Comparison of ENCODE assay signal across 18 cellular contexts in genomic region chrX:75365243-75365975, GRCh38.
DNase-seq lines count a peak whose midpoint lies in the region; FAIRE-seq and TF ChIP-seq lines count a peak whose summit lies in the region.
"Had no signal": no experiment of that assay in that cellular context is flagged by ENCODE, and none has a peak within 500 bp of the region (broad histone marks: within the 10 kb centered on the region; RNA-seq: fewer than 3 reads in every experiment).

No MANE protein-coding gene starts in this region.

- FAIRE-seq in urothelium cell line (lab: Jason Lieb, UNC), result no peak
- FAIRE-seq: D721Med had no signal

- no peak overlapping the region for H3K9ac ChIP-seq in adipocyte (ENCODE audit: low read length)

- DNase-seq in adipocyte (ENCODE audit: low read depth), result peak; percentile 25
- DNase-seq in glomerular visceral epithelial cell (ENCODE audit: extremely low spot score), result peak; percentile 0
- DNase-seq in urothelium cell line (ENCODE audit: low spot score), result peak; percentile 6
- no peak for DNase-seq in activated T-cell treated with anti-CD3 and anti-CD28 coated beads, Interleukin-2, amount 50 U/mL, for 24 hours
- DNase-seq in activated CD4-positive, alpha-beta T cell treated with anti-CD3 and anti-CD28 coated beads for 1 hour, result no peak
- DNase-seq in activated CD4-positive, alpha-beta T cell treated with anti-CD3 and anti-CD28 coated beads, Interleukin-2, amount 50 U/mL, for 48 hours, result no peak
- DNase-seq: AML-193, C1 segment of cervical spinal cord, DMS53, GF-D8, KBM-7, NCI-H1105, NCI-H2029 treated with DMSO at 0.1 percent for 48 hours, NCI-H524 treated with DMSO at 0.1 percent for 48 hours, NCI-H82 had no signal

- H3K9me3 Mint-ChIP-seq in activated T-cell treated with anti-CD3 and anti-CD28 coated beads, Interleukin-2, amount 50 U/mL, for 24 hours, result peaks cover 11% of the 10 kb centered on the region

- no peak overlapping the region for H3K4me3 Mint-ChIP-seq in activated T-cell treated with anti-CD3 and anti-CD28 coated beads, Interleukin-2, amount 50 U/mL, for 24 hours

- H3K27ac ChIP-seq in HEK293 (ENCODE audit: extremely low read depth, low read depth, low read length), result no peak overlapping the region
- H3K27ac ChIP-seq: HL-60 had no signal

- POLR2A ChIA-PET in HEK293 (lab: Yijun Ruan, JAX), result no interaction called here

- H3K36me3 ChIP-seq in HEK293 (ENCODE audit: control insufficient read depth in 2 of 2, insufficient read depth in 1 of 2, low read length in 2 of 2) (no peaks in the 10 kb centered on the region), adipocyte (ENCODE audit: control insufficient read depth, insufficient read depth, low read length, severe bottlenecking) (no peaks in the 10 kb centered on the region)

- H3K4me1 ChIP-seq in HEK293 (ENCODE audit: control insufficient read depth, insufficient read depth, low read length), result no peaks in the 10 kb centered on the region
- H3K4me1 ChIP-seq in adipocyte (ENCODE audit: control insufficient read depth, insufficient read depth, low read length), result no peaks in the 10 kb centered on the region

- peaks cover 12% of the 10 kb centered on the region for H3K27me3 Mint-ChIP-seq in activated T-cell treated with anti-CD3 and anti-CD28 coated beads, Interleukin-2, amount 50 U/mL, for 24 hours

- no peaks in the 10 kb centered on the region for H3K27me3 ChIP-seq in adipocyte (replicated peaks; ENCODE audit: control insufficient read depth, insufficient read depth, low read length)

- CTCF ChIA-PET in HEK293 (lab: Yijun Ruan, JAX), result no interaction called here

- no peak overlapping the region for H3K27ac Mint-ChIP-seq in activated T-cell treated with anti-CD3 and anti-CD28 coated beads, Interleukin-2, amount 50 U/mL, for 24 hours

- no peak overlapping the region for H3K4me3 ChIP-seq in HEK293 (ENCODE audit: low read depth, low read length)
- H3K4me3 ChIP-seq in adipocyte (ENCODE audit: low read length), result no peak overlapping the region

- H3K4me1 Mint-ChIP-seq in activated T-cell treated with anti-CD3 and anti-CD28 coated beads, Interleukin-2, amount 50 U/mL, for 24 hours (ENCODE audit: low read depth), result no peaks in the 10 kb centered on the region

- no peaks in the 10 kb centered on the region for H3K9me3 ChIP-seq in HEK293 (ENCODE audit: control insufficient read depth, insufficient read depth, low read depth, low read length)
- H3K9me3 ChIP-seq in adipocyte (ENCODE audit: control insufficient read depth, low read length), result peaks cover 35% of the 10 kb centered on the region

- TF ChIP-seq CTCF in HEK293 (tag by site-specific recombination; IDR thresholded peaks at IDR 0.05), result no peak

- H3K36me3 Mint-ChIP-seq in activated T-cell treated with anti-CD3 and anti-CD28 coated beads, Interleukin-2, amount 50 U/mL, for 24 hours (ENCODE audit: low read depth), result peaks cover 11% of the 10 kb centered on the region

TF ChIP-seq in HEK293, 187 proteins besides CTCF, POLR2A, EP300 and RAD21:
- TF ChIP-seq ZNF704 (tag by site-specific recombination; IDR thresholded peaks at IDR 0.05), result no peak
- TF ChIP-seq SETDB1 (IDR thresholded peaks at IDR 0.05; ENCODE audit: insufficient read length, low read length), result peak; percentile 76
- TF ChIP-seq ZNF626 (tag by site-specific recombination; IDR thresholded peaks at IDR 0.05), result peak; percentile 66; the same call in 1 of the 2 replicates
- no peak for TF ChIP-seq ZFP37 (tag by site-specific recombination; IDR thresholded peaks at IDR 0.05)
- no peak for TF ChIP-seq SP3 (tag by site-specific recombination; IDR thresholded peaks at IDR 0.05)
- TF ChIP-seq ZNF10 (tag by site-specific recombination; IDR thresholded peaks at IDR 0.05), result no peak
- TF ChIP-seq SALL2 (tag by site-specific recombination; IDR thresholded peaks at IDR 0.05; ENCODE audit: borderline replicate concordance), result no peak
- TF ChIP-seq GLIS1 (tag by site-specific recombination; IDR thresholded peaks at IDR 0.05), result no peak
- no peak for TF ChIP-seq ZNF664 (tag by site-specific recombination; IDR thresholded peaks at IDR 0.05)
- no peak for TF ChIP-seq ZNF112 (tag by site-specific recombination; IDR thresholded peaks at IDR 0.05)
- TF ChIP-seq ZNF138 (tag by site-specific recombination; IDR thresholded peaks at IDR 0.05; ENCODE audit: borderline replicate concordance), result no peak
- TF ChIP-seq ZNF658 (tag by site-specific recombination; IDR thresholded peaks at IDR 0.05), result no peak
- TF ChIP-seq ZNF169 (tag by site-specific recombination; IDR thresholded peaks at IDR 0.05), result no peak

Comparison
In these comparisons a context has a peak if more than half of its experiments do, and no peak if none do; other contexts are left out.
1. DNase-seq: peak in adipocyte (single experiment), glomerular visceral epithelial cell (single experiment) and urothelium cell line (single experiment); none in activated T-cell treated with anti-CD3 and anti-CD28 coated beads, Interleukin-2, amount 50 U/mL, for 24 hours (single experiment), activated CD4-positive, alpha-beta T cell treated with anti-CD3 and anti-CD28 coated beads for 1 hour (single experiment) and activated CD4-positive, alpha-beta T cell treated with anti-CD3 and anti-CD28 coated beads, Interleukin-2, amount 50 U/mL, for 48 hours (0 of 2).